20 cellular contexts compared by ENCODE assay signal in the genomic region with DNA sequence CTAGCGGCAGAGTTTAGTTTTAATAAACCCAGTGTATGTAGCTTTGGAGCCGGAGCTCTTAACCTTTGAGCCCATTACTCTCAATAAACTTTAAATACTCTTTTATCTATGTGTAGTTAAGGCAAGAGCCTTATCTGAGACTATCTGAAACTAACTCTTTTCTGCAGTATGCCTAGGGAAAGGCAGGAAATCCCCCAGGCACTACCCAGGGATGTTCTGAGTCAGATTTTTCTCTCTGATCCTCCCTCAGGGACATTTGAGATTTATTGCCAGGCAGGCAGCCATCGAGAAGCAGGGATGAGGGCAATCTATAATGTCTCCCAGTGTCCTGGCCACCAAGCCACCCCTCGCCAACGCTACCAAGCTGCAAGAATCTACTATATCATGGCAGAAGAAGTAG. TPM values are rescaled to one million over a fixed set of nuclear protein-coding genes. Genes with fewer than 3 reads are reported as not detected.
DNase-seq lines count a peak whose midpoint lies in the region; ATAC-seq, FAIRE-seq and TF ChIP-seq lines count a peak whose summit lies in the region.
"Had no signal": no experiment of that assay in that cellular context is flagged by ENCODE, and none has a peak within 500 bp of the region (broad histone marks: within the 10 kb centered on the region; RNA-seq: fewer than 3 reads in every experiment).

No MANE protein-coding gene starts in this region.

- FAIRE-seq in GM18507 (lab: Jason Lieb, UNC) = peak; percentile 15
- FAIRE-seq: A549, H54 had no signal

- intact Hi-C loops in mucosa of descending colon (cut with DNase I, micrococcal nuclease) (no loop called here), OCI-LY7 (cut with micrococcal nuclease; ENCODE audit: unreplicated experiment) (no loop called here)

- POLR2A ChIA-PET in HEK293 (lab: Yijun Ruan, JAX) = no interaction called here
- POLR2A ChIA-PET in OCI-LY7 (lab: Charles Lee) = interaction anchor here (0.5 to 0.6 kb wide), 2 partner anchors 64 to 479 kb away, joined by 3 to 4 read pairs; no protein-coding TSS in a partner anchor

- H3K36me3 ChIP-seq in HEK293 (ENCODE audit: control insufficient read depth in 2 of 2, insufficient read depth in 1 of 2, low read length in 2 of 2) (no peaks in the 10 kb centered on the region), mucosa of descending colon (ENCODE audit: low read depth) (no peaks in the 10 kb centered on the region), OCI-LY7 (ENCODE audit: insufficient read depth, low read length) (no peaks in the 10 kb centered on the region)
- H3K36me3 ChIP-seq: BLaER1 treated with 17β-estradiol and CSF1 and Interleukin-3, amounts not matched to agents 10 nM and 100 nM had no signal

- ATAC-seq in mucosa of descending colon = peak; percentile 60
- ATAC-seq: A549, Right ventricle myocardium inferior had no signal

- no peaks in the 10 kb centered on the region for H3K4me1 ChIP-seq in HEK293 (ENCODE audit: control insufficient read depth, insufficient read depth, low read length)
- H3K4me1 ChIP-seq in mucosa of descending colon (ENCODE audit: low read depth) = no peaks in the 10 kb centered on the region
- no peaks in the 10 kb centered on the region for H3K4me1 ChIP-seq in OCI-LY7 (ENCODE audit: insufficient read depth, low read length, poor library complexity, severe bottlenecking)
- H3K4me1 ChIP-seq: A549, Peyer's patch had no signal

- H3K9me2 ChIP-seq in OCI-LY7 (ENCODE audit: insufficient read depth, low read length) = no peaks in the 10 kb centered on the region

- H3K9me3 ChIP-seq in HEK293 (ENCODE audit: control insufficient read depth, insufficient read depth, low read depth, low read length) = no peaks in the 10 kb centered on the region
- no peaks in the 10 kb centered on the region for H3K9me3 ChIP-seq in mucosa of descending colon
- no peaks in the 10 kb centered on the region for H3K9me3 ChIP-seq in OCI-LY7 (ENCODE audit: low read length)
- H3K9me3 ChIP-seq: A549; BLaER1 treated with 17β-estradiol and CSF1 and Interleukin-3, amounts not matched to agents 10 nM and 100 nM; Peyer's patch had no signal

- H2AFZ ChIP-seq in OCI-LY7 (ENCODE audit: low read length) = no peak overlapping the region

- H3K4me3 ChIP-seq in HEK293 (ENCODE audit: low read depth, low read length) = no peak overlapping the region
- no peak overlapping the region for H3K4me3 ChIP-seq in mucosa of descending colon
- H3K4me3 ChIP-seq in OCI-LY7 (ENCODE audit: low read depth, low read length, poor library complexity, severe bottlenecking) = no peak overlapping the region
- H3K4me3 ChIP-seq: A549; BLaER1 treated with 17β-estradiol and CSF1 and Interleukin-3, amounts not matched to agents 10 nM and 100 nM; Peyer's patch had no signal

- CTCF ChIA-PET in HEK293 (lab: Yijun Ruan, JAX) (interaction anchor here (2.5 to 3.1 kb wide), 2 partner anchors 526 to 528 kb away, joined by 10 to 14 read pairs; no protein-coding TSS in a partner anchor), OCI-LY7 (lab: Charles Lee; ENCODE audit: unreplicated experiment) (no interaction called here)

- no peaks in the 10 kb centered on the region for H3K79me2 ChIP-seq in OCI-LY7 (ENCODE audit: insufficient read depth, low read depth, low read length)

- no TSS peak for BruUV-seq in OCI-LY7 (replicated peaks; lab: Mats Ljungman, UMichigan)

- DNase-seq in GM18507 (ENCODE audit: extremely low spot score, insufficient read length, low read depth) = no peak
- peak; percentile 11 for DNase-seq in HuH-7 (ENCODE audit: low spot score)
- peak in 2 of 3 donors; percentile 12 for DNase-seq in mucosa of descending colon
- no peak for DNase-seq in central memory CD4-positive, alpha-beta T cell
- DNase-seq in globus pallidus (ENCODE audit: low spot score) = no peak
- no peak for DNase-seq in OCI-LY7 (ENCODE audit: low spot score)
- DNase-seq: DMS 273 treated with DMSO at 0.1 percent for 48 hours, GF-D8, KG1, NCI-H1048, NCI-H146, NCI-H2081, NCI-H524, Peyer's patch had no signal

- no peak overlapping the region for H3K4me2 ChIP-seq in OCI-LY7 (ENCODE audit: low read length)
- H3K4me2 ChIP-seq: A549; BLaER1 treated with 17β-estradiol and CSF1 and Interleukin-3, amounts not matched to agents 10 nM and 100 nM had no signal

- H4K20me1 ChIP-seq in OCI-LY7 (ENCODE audit: insufficient read depth, low read length) = no peaks in the 10 kb centered on the region
- H4K20me1 ChIP-seq: BLaER1 treated with 17β-estradiol and CSF1 and Interleukin-3, amounts not matched to agents 10 nM and 100 nM had no signal

- TF ChIP-seq CTCF in HEK293 (tag by site-specific recombination; IDR thresholded peaks at IDR 0.05) (no peak), mucosa of descending colon (IDR thresholded peaks at IDR 0.05) (no peak), OCI-LY7 (conservative IDR thresholded peaks at IDR 0.05; ENCODE audit: low read length) (no peak)

- H3K27ac ChIP-seq in HEK293 (ENCODE audit: extremely low read depth, low read depth, low read length) (no peak overlapping the region), OCI-LY7 (ENCODE audit: low read depth, low read length, poor library complexity, severe bottlenecking) (no peak overlapping the region)
- H3K27ac ChIP-seq: A549; BLaER1 treated with 17β-estradiol and CSF1 and Interleukin-3, amounts not matched to agents 10 nM and 100 nM; Peyer's patch had no signal

TF ChIP-seq in HEK293, 187 proteins besides CTCF, POLR2A, EP300 and RAD21:
- TF ChIP-seq ZSCAN30 (tag by site-specific recombination; IDR thresholded peaks at IDR 0.05) (no peak), TCF7L2 (IDR thresholded peaks at IDR 0.05; ENCODE audit: borderline replicate concordance, low read depth, low read length) (0 out of 2 replicates have a peak, but pooled peaks have one; percentile 34), ZNF19 (tag by site-specific recombination; IDR thresholded peaks at IDR 0.05; ENCODE audit: low read depth) (no peak)

RNA-seq across cellular contexts. Expression of a gene that starts 39.1 kb away (rescaled TPM):
- total RNA-seq in mucosa of descending colon (100 to 1,000 TPM; 160 to 225 (median 187) TPM), OCI-LY7 (2022) (not detected in 2 replicates)
- total RNA-seq in OCI-LY7 (2014; rRNA removed; shearing (Covaris generic)) = not detected in 2 replicates
- total RNA-seq: Daoy had no signal

Comparison
In these comparisons a context has a peak if more than half of its experiments do, and no peak if none do; other contexts are left out.
1. DNase-seq: peak in HuH-7 (single experiment) and mucosa of descending colon (2 of 3); none in GM18507 (single experiment), central memory CD4-positive, alpha-beta T cell (single experiment), globus pallidus (single experiment) and OCI-LY7 (single experiment).
2. RNA of a gene that starts 39.1 kb away (total RNA-seq): 160 to 225 TPM in mucosa of descending colon; not detected in OCI-LY7; every median in the first group is over 100 times any median in the second.